Comparison of ENCODE assay signal across 1 cellular context in genomic region chr9:8431505-8431904, GRCh38.
TF ChIP-seq lines count a peak whose summit lies in the region.

No MANE protein-coding gene starts in this region.

TF ChIP-seq in GM23338, 12 proteins besides CTCF, POLR2A, EP300 and RAD21 (continued from another document):
- TF ChIP-seq REST (IDR thresholded peaks at IDR 0.05; ENCODE audit: unreplicated experiment): no peak
- TF ChIP-seq EZH2 (IDR thresholded peaks at IDR 0.05; ENCODE audit: low read depth, unreplicated experiment): no peak
- no peak for TF ChIP-seq STAT1 (IDR thresholded peaks at IDR 0.05; ENCODE audit: unreplicated experiment)
- no peak for TF ChIP-seq CREB1 (CRISPR knock-in tag; IDR thresholded peaks at IDR 0.05; ENCODE audit: low read depth)
- no peak for TF ChIP-seq ZNF462 (CRISPR knock-in tag; IDR thresholded peaks at IDR 0.05)
- TF ChIP-seq NANOG (IDR thresholded peaks at IDR 0.05; ENCODE audit: borderline replicate concordance): no peak
